ENCODE assay signal across 22 cellular contexts in genomic region chr3:43082457-43082856, GRCh38. TPM values are rescaled to one million over a fixed set of nuclear protein-coding genes. Genes with fewer than 3 reads are reported as not detected.
A peak's percentile ranks its signal among the peaks of the same experiment; 100 is the strongest.
DNase-seq lines count a peak whose midpoint lies in the region; ATAC-seq and TF ChIP-seq lines count a peak whose summit lies in the region.
"Had no signal": no experiment of that assay in that cellular context is flagged by ENCODE, and none has a peak within 500 bp of the region (broad histone marks: within the 10 kb centered on the region; RNA-seq: fewer than 3 reads in every experiment).

No MANE protein-coding gene starts in this region.

- no peak overlapping the region for H3K4me2 ChIP-seq in Karpas-422 (ENCODE audit: low read depth, low read length, poor library complexity, severe bottlenecking)
- H3K4me2 ChIP-seq: BLaER1 treated with 17β-estradiol and CSF1 and Interleukin-3, amounts not matched to agents 10 nM and 100 nM had no signal

- CTCF ChIA-PET in CD8-positive, alpha-beta memory T cell (lab: Charles Lee) = no interaction called here

- H3K36me3 ChIP-seq in Karpas-422 (ENCODE audit: insufficient read depth, low read length) = peaks cover 70% of the 10 kb centered on the region
- H3K36me3 ChIP-seq in CD8-positive, alpha-beta memory T cell (ENCODE audit: insufficient read depth, low read length) = peaks cover 3% of the 10 kb centered on the region

- no peaks in the 10 kb centered on the region for H3K27me3 ChIP-seq in Karpas-422 (ENCODE audit: low read length)
- no peaks in the 10 kb centered on the region for H3K27me3 ChIP-seq in CD8-positive, alpha-beta memory T cell (ENCODE audit: insufficient read depth, low read length, poor library complexity, severe bottlenecking)
- H3K27me3 ChIP-seq: BLaER1 treated with 17β-estradiol and CSF1 and Interleukin-3, amounts not matched to agents 10 nM and 100 nM had no signal

- H4K20me1 ChIP-seq in Karpas-422 (ENCODE audit: insufficient read depth, low read depth, low read length) = peaks cover 4% of the 10 kb centered on the region; the same call in 1 of the 2 replicates

- ATAC-seq in HG03108 (IDR thresholded peaks at IDR 0.05; ENCODE audit: unreplicated experiment) = no peak
- ATAC-seq: CD8-positive, alpha-beta T cell; GM12878 had no signal

- H3K9me3 ChIP-seq in Karpas-422 (ENCODE audit: low read length) = no peaks in the 10 kb centered on the region
- H3K9me3 ChIP-seq in CD8-positive, alpha-beta memory T cell (ENCODE audit: low read length) = no peaks in the 10 kb centered on the region

- no peak overlapping the region for H2AFZ ChIP-seq in Karpas-422 (ENCODE audit: low read length)

- no peak for TF ChIP-seq CTCF in osteocyte (IDR thresholded peaks at IDR 0.05)

- H3K9me2 ChIP-seq in Karpas-422 (replicated peaks; ENCODE audit: insufficient read depth, low read length) = no peaks in the 10 kb centered on the region

- DNase-seq in Karpas-422 (no peak), islet precursor cell (peak; percentile 14), osteocyte (ENCODE audit: extremely low spot score, unreplicated experiment) (peak; percentile 23), NCI-H2081 (lab: John Stamatoyannopoulos, UW) (no peak)
- DNase-seq in CD8-positive, alpha-beta memory T cell = no peak
- DNase-seq: 8988T; ACHN; CD4-positive, alpha-beta T cell; COR-L47; DMS 273 treated with DMSO at 0.1 percent for 48 hours; DMS153; DMS53; DMS79; DND-41; EL; GDM1 had no signal

- H3K9ac ChIP-seq in Karpas-422 (ENCODE audit: low read length) = no peak overlapping the region
- H3K9ac ChIP-seq: BLaER1 treated with 17β-estradiol and CSF1 and Interleukin-3, amounts not matched to agents 10 nM and 100 nM had no signal

- H3K27ac ChIP-seq in Karpas-422 (ENCODE audit: low read length) = peak overlapping the region; percentile 43; the same call in 1 of the 2 replicates
- no peak overlapping the region for H3K27ac ChIP-seq in CD8-positive, alpha-beta memory T cell (ENCODE audit: low read depth, low read length)
- H3K27ac ChIP-seq: BLaER1 treated with 17β-estradiol and CSF1 and Interleukin-3, amounts not matched to agents 10 nM and 100 nM; C4-2B had no signal

- H3K9me3 Mint-ChIP-seq in osteocyte (ENCODE audit: unreplicated experiment) = no peaks in the 10 kb centered on the region
- peaks cover 0 to 10% (median 5%) of the 10 kb centered on the region in 5 donors for H3K9me3 Mint-ChIP-seq in CD8-positive, alpha-beta memory T cell
- H3K9me3 Mint-ChIP-seq: CD8-positive, alpha-beta T cell had no signal

- no peak overlapping the region for H3K4me3 ChIP-seq in Karpas-422 (ENCODE audit: low read length)
- H3K4me3 ChIP-seq in CD8-positive, alpha-beta memory T cell (ENCODE audit: low read length) = no peak overlapping the region
- H3K4me3 ChIP-seq: BLaER1 treated with 17β-estradiol and CSF1 and Interleukin-3, amounts not matched to agents 10 nM and 100 nM; GM12878 had no signal

- POLR2A ChIA-PET in CD8-positive, alpha-beta memory T cell (lab: Charles Lee) = no interaction called here

- H3K4me3 Mint-ChIP-seq in osteocyte (ENCODE audit: unreplicated experiment) = no peak overlapping the region
- H3K4me3 Mint-ChIP-seq in CD8-positive, alpha-beta memory T cell = no peak overlapping the region
- H3K4me3 Mint-ChIP-seq: B cell; CD4-positive, alpha-beta T cell; CD8-positive, alpha-beta T cell had no signal

- H3K27ac Mint-ChIP-seq in osteocyte (ENCODE audit: unreplicated experiment) = no peak overlapping the region
- H3K27ac Mint-ChIP-seq in CD8-positive, alpha-beta memory T cell = no peak overlapping the region
- H3K27ac Mint-ChIP-seq: B cell; CD4-positive, alpha-beta T cell; CD8-positive, alpha-beta T cell had no signal

- peaks cover 71% of the 10 kb centered on the region for H3K79me2 ChIP-seq in Karpas-422 (ENCODE audit: low read length)

- peaks cover 24% of the 10 kb centered on the region for H3K36me3 Mint-ChIP-seq in osteocyte (ENCODE audit: unreplicated experiment)
- H3K36me3 Mint-ChIP-seq in CD8-positive, alpha-beta memory T cell = peaks cover 47 to 69% (median 56%) of the 10 kb centered on the region in 3 donors

- H3K4me1 Mint-ChIP-seq in osteocyte (ENCODE audit: unreplicated experiment) = no peaks in the 10 kb centered on the region
- H3K4me1 Mint-ChIP-seq in CD8-positive, alpha-beta memory T cell = peaks cover 0 to 4% (median 0%) of the 10 kb centered on the region in 3 donors
- H3K4me1 Mint-ChIP-seq: B cell had no signal

- no peaks in the 10 kb centered on the region for H3K27me3 Mint-ChIP-seq in osteocyte (ENCODE audit: unreplicated experiment)
- H3K27me3 Mint-ChIP-seq in CD8-positive, alpha-beta memory T cell = no peaks in the 10 kb centered on the region
- H3K27me3 Mint-ChIP-seq: B cell; CD4-positive, alpha-beta T cell had no signal

- peaks cover 61% of the 10 kb centered on the region for H3K4me1 ChIP-seq in Karpas-422 (ENCODE audit: low read length)
- no peaks in the 10 kb centered on the region for H3K4me1 ChIP-seq in CD8-positive, alpha-beta memory T cell (ENCODE audit: insufficient read depth, low read length)
- H3K4me1 ChIP-seq: BLaER1 treated with 17β-estradiol and CSF1 and Interleukin-3, amounts not matched to agents 10 nM and 100 nM had no signal

RNA-seq across cellular contexts. Expression of gene POMGNT2, which starts 23.4 kb away (rescaled TPM):
- total RNA-seq in Karpas-422 (2014; rRNA removed; shearing (Covaris generic); ENCODE audit: low replicate concordance) = 59.3 and 70.7 TPM in 2 replicates
- total RNA-seq in osteocyte = 16.1 and 18.5 TPM in 2 replicates
- total RNA-seq in CD8-positive, alpha-beta memory T cell = 10 to 100 TPM in 1 of 2 experiments, 1 to 10 TPM in 1; 9.7 to 11.0 TPM
- 10.0 TPM for polyA plus RNA-seq in CD8-positive, alpha-beta memory T cell

Comparison
In these comparisons a context has a peak if more than half of its experiments do, and no peak if none do; other contexts are left out.
1. DNase-seq: peak in islet precursor cell (single experiment) and osteocyte (single experiment); none in Karpas-422 (single experiment), CD8-positive, alpha-beta memory T cell (0 of 5) and NCI-H2081 (0 of 2).